ENCODE assay signal across 8 cellular contexts in genomic region chr3:190514163-190515153, GRCh38. TPM values are rescaled to one million over a fixed set of nuclear protein-coding genes. Genes with fewer than 3 reads are reported as not detected.
DNase-seq lines count a peak whose midpoint lies in the region; ATAC-seq, FAIRE-seq and TF ChIP-seq lines count a peak whose summit lies in the region.

No MANE protein-coding gene starts in this region.

- H3K36me3 ChIP-seq in DOHH2 (ENCODE audit: control insufficient read depth, low read length) (no peaks in the 10 kb centered on the region), SK-N-MC (ENCODE audit: insufficient read depth, low read length) (peaks cover 24% of the 10 kb centered on the region), left ventricle myocardium inferior (no peaks in the 10 kb centered on the region), pancreas (no peaks in the 10 kb centered on the region)

- no peaks in the 10 kb centered on the region for H4K20me1 ChIP-seq in DOHH2 (ENCODE audit: control insufficient read depth, insufficient read depth, low read depth, low read length)

- DNase-seq in HFFc6 (peak; percentile 45), SK-N-MC (ENCODE audit: low read depth, low spot score) (no peak), amygdala (lab: John Stamatoyannopoulos, UW) (peak in 34 of 56 donors; percentile 3 to 54 (median 24)), left ventricle myocardium inferior (peak; percentile 37), pancreas (peak; percentile 15 to 70 (median 42))

- H3K9ac ChIP-seq in SK-N-MC (ENCODE audit: insufficient read length), result peak overlapping the region; percentile 78

- TF ChIP-seq CTCF in DOHH2 (IDR thresholded peaks at IDR 0.05; ENCODE audit: low read depth, low read length, poor library complexity, severe bottlenecking) (no peak), HFFc6 (IDR thresholded peaks at IDR 0.05) (no peak), left ventricle myocardium inferior (IDR thresholded peaks at IDR 0.05; ENCODE audit: borderline replicate concordance) (no peak), pancreas (IDR thresholded peaks at IDR 0.05) (no peak)

- H3K4me2 ChIP-seq in DOHH2 (ENCODE audit: low read length), result peak overlapping the region; percentile 85

- intact Hi-C loops in left ventricle myocardium inferior (cut with micrococcal nuclease) (no loop called here), pancreas (cut with DNase I) (no loop called here)

- FAIRE-seq in pancreas (lab: Jason Lieb, UNC), result no peak

- H3K36me3 Mint-ChIP-seq in HFFc6 (ENCODE audit: low read depth), result no peaks in the 10 kb centered on the region

- H3K4me1 Mint-ChIP-seq in HFFc6 (ENCODE audit: low read depth), result peaks cover 42% of the 10 kb centered on the region

- H3K27me3 ChIP-seq in DOHH2 (ENCODE audit: control insufficient read depth, low read length), result peaks cover 5% of the 10 kb centered on the region
- no peaks in the 10 kb centered on the region for H3K27me3 ChIP-seq in left ventricle myocardium inferior (ENCODE audit: low read depth)
- no peaks in the 10 kb centered on the region for H3K27me3 ChIP-seq in pancreas

- H3F3A ChIP-seq in DOHH2 (ENCODE audit: control insufficient read depth, insufficient read depth), result no peaks in the 10 kb centered on the region

- H3K27ac ChIP-seq in DOHH2 (ENCODE audit: low read depth, low read length) (no peak overlapping the region), SK-N-MC (peak overlapping the region; percentile 0; the same call in 1 of the 2 replicates), left ventricle myocardium inferior (replicated peaks) (peak overlapping the region; percentile 88), pancreas (peak overlapping the region in 3 of 4 donors; percentile 36 to 86 (median 82))

- ATAC-seq in pancreas (peak; percentile 40 to 72 (median 60)), HG03521 (IDR thresholded peaks at IDR 0.05; ENCODE audit: unreplicated experiment) (no peak), HG02571 (IDR thresholded peaks at IDR 0.05; ENCODE audit: unreplicated experiment) (no peak)

- no peaks in the 10 kb centered on the region for H3K9me3 ChIP-seq in DOHH2 (ENCODE audit: control insufficient read depth, insufficient read depth, low read length)
- no peaks in the 10 kb centered on the region for H3K9me3 ChIP-seq in SK-N-MC (ENCODE audit: low read depth, low read length)
- H3K9me3 ChIP-seq in left ventricle myocardium inferior (replicated peaks), result no peaks in the 10 kb centered on the region
- no peaks in the 10 kb centered on the region for H3K9me3 ChIP-seq in pancreas

- H3K4me1 ChIP-seq in DOHH2 (ENCODE audit: control insufficient read depth, low read length) (peaks cover 16% of the 10 kb centered on the region), left ventricle myocardium inferior (peaks cover 31% of the 10 kb centered on the region), pancreas (peaks cover 0 to 4% (median 0%) of the 10 kb centered on the region in 3 donors)

- H3K27ac Mint-ChIP-seq in HFFc6, result peak overlapping the region; percentile 69

- no peaks in the 10 kb centered on the region for H3K9me3 Mint-ChIP-seq in HFFc6

- H3K27me3 Mint-ChIP-seq in HFFc6 (ENCODE audit: insufficient read depth), result no peaks in the 10 kb centered on the region

- 1% methylated on average over 44 of the region's 44 CpGs for WGBS in pancreas, 2 donors

- H3K4me3 Mint-ChIP-seq in HFFc6, result peak overlapping the region; percentile 91

- no peaks in the 10 kb centered on the region for H3K79me2 ChIP-seq in DOHH2 (ENCODE audit: control insufficient read depth, low read length)

- peak overlapping the region; percentile 89 for H3K4me3 ChIP-seq in DOHH2 (ENCODE audit: low read length)
- peak overlapping the region; percentile 89 for H3K4me3 ChIP-seq in SK-N-MC
- peak overlapping the region; percentile 87 for H3K4me3 ChIP-seq in left ventricle myocardium inferior
- H3K4me3 ChIP-seq in pancreas, result peak overlapping the region; percentile 53 to 87 (median 80)

- H3K9me2 ChIP-seq in DOHH2 (replicated peaks; ENCODE audit: control insufficient read depth, low read length), result no peaks in the 10 kb centered on the region

RNA-seq across cellular contexts. Expression of gene IL1RAP, which starts 0.6 kb away (rescaled TPM):
- total RNA-seq in HFFc6 (2021; fragmentation: NEBNext Ultra II Directional; extraction: Animal tissue kit (Norgen Biotek cat#: 25700)), result 1 to 10 TPM; 3.4 to 6.7 (median 5.3) TPM
- 5.1 TPM for total RNA-seq in left ventricle myocardium inferior
- 1 to 10 TPM; 3.0 to 9.3 (median 3.7) TPM for total RNA-seq in pancreas
- polyA plus RNA-seq in pancreas, result 1 to 10 TPM in 1 of 2 donors, under 1 TPM in 1; 0.49 to 1.6 TPM

Comparison
In these comparisons a context has a peak if more than half of its experiments do, and no peak if none do; other contexts are left out.
1. ATAC-seq: peak in pancreas (4 of 4); none in HG03521 (single experiment) and HG02571 (single experiment).
2. Peak in every context shown above with its lines, with median percentiles within 50 percentile points of each other: H3K4me3 ChIP-seq.